Comparison of ENCODE assay signal across 17 cellular contexts in the genomic region with DNA sequence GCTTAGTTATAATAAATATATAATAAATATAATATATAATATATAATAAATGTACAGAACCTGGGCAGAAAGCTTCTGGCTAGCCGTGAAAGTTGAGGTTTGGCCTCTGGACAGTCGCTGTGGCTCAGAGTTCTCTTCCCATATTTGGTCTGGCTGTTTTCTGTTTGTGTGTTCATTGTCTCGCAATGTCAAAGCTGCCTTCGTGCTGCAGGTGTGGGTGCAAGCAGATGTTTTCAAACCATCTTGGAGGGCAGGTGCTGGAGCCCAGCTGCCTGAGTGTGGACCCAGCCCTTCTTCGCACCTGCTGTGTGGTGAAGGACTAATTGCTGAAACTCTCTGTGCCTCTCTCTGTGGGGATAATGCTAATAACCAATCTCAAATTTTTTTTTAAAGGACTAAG. TPM values are rescaled to one million over a fixed set of nuclear protein-coding genes. Genes with fewer than 3 reads are reported as not detected.
DNase-seq lines count a peak whose midpoint lies in the region; ATAC-seq and TF ChIP-seq lines count a peak whose summit lies in the region.
"Had no signal": no experiment of that assay in that cellular context is flagged by ENCODE, and none has a peak within 500 bp of the region (broad histone marks: within the 10 kb centered on the region; RNA-seq: fewer than 3 reads in every experiment).

No MANE protein-coding gene starts in this region.

- H3K4me2 ChIP-seq in MM.1S (ENCODE audit: low read depth, low read length) = no peak overlapping the region
- H3K4me2 ChIP-seq in PC-9 = peak overlapping the region; percentile 87

- H3K9ac ChIP-seq in MM.1S (ENCODE audit: low read length) = no peak overlapping the region

- peak overlapping the region; percentile 29 for H3K27ac Mint-ChIP-seq in activated T-cell treated with anti-CD3 and anti-CD28 coated beads, Interleukin-2, amount 50 U/mL, for 24 hours

- intact Hi-C loops in PC-9 (cut with micrococcal nuclease; ENCODE audit: unreplicated experiment) (loop anchor here (1.0 to 10.0 kb wide), 2 partner anchors 10 to 125 kb away; a partner anchor contains a TSS), thyroid gland (cut with DNase I) (no loop called here)

- H3K36me3 ChIP-seq in MM.1S (replicated peaks; ENCODE audit: insufficient read depth, low read length) (peaks cover under 1% of the 10 kb centered on the region; the same call in 1 of the 2 replicates), PC-9 (ENCODE audit: low read depth) (0 out of 2 replicates have a peak, but pooled peaks cover 5% of the 10 kb centered on the region), thyroid gland (no peaks in the 10 kb centered on the region)
- H3K36me3 ChIP-seq: prostate gland had no signal

- H3F3A ChIP-seq in MM.1S (ENCODE audit: insufficient read depth, low read length) = peaks cover 73% of the 10 kb centered on the region
- H3F3A ChIP-seq in PC-9 (ENCODE audit: insufficient read depth, low read depth) = peaks cover 79% of the 10 kb centered on the region

- TF ChIP-seq POLR2A in thyroid gland (IDR thresholded peaks at IDR 0.05) = no peak

- H3K36me3 Mint-ChIP-seq in activated T-cell treated with anti-CD3 and anti-CD28 coated beads, Interleukin-2, amount 50 U/mL, for 24 hours (ENCODE audit: low read depth) = peaks cover 9% of the 10 kb centered on the region

- H3K4me3 ChIP-seq in MM.1S (ENCODE audit: low read length) (no peak overlapping the region), PC-9 (peak overlapping the region; percentile 57), skin epidermis (no peak overlapping the region), thyroid gland (replicated peaks in 1 of 3) (no peak overlapping the region)
- H3K4me3 ChIP-seq: gastrocnemius medialis, prostate gland had no signal

- H3K79me2 ChIP-seq in MM.1S (ENCODE audit: low read length) = peaks cover 23% of the 10 kb centered on the region
- peaks cover 41% of the 10 kb centered on the region for H3K79me2 ChIP-seq in PC-9 (ENCODE audit: low read depth)

- no TSS peak for BruUV-seq in PC-9 (replicated peaks; lab: Mats Ljungman, UMichigan)

- DNase-seq in activated T-cell treated with anti-CD3 and anti-CD28 coated beads, Interleukin-2, amount 50 U/mL, for 24 hours = no peak
- no peak for DNase-seq in activated T-cell treated with anti-CD3 and anti-CD28 coated beads for 4 hours
- DNase-seq in MM.1S = peak; percentile 98
- DNase-seq in PC-9 = no peak
- DNase-seq in thyroid gland = no peak
- DNase-seq: activated CD4-positive, alpha-beta T cell treated with anti-CD3 and anti-CD28 coated beads, Interleukin-2, amount 10 ng/mL, durations not matched to agents 7 days and 5 days; activated effector memory CD4-positive, alpha-beta T cell treated with Interleukin-2 at 50 U/mL for 16 hours; anterior cingulate cortex; gastrocnemius medialis; left ventricle myocardium superior; NCI-H1694; NK-92 treated with Interleukin-12 subunit alpha and Interleukin-12 subunit beta, amount 100 ng/mL, for 24 hours; Right ventricle myocardium superior had no signal

- H3K4me1 Mint-ChIP-seq in activated T-cell treated with anti-CD3 and anti-CD28 coated beads, Interleukin-2, amount 50 U/mL, for 24 hours (ENCODE audit: low read depth) = peaks cover 59% of the 10 kb centered on the region

- H3K9me3 ChIP-seq in MM.1S (replicated peaks; ENCODE audit: insufficient read depth, low read length) = no peaks in the 10 kb centered on the region
- H3K9me3 ChIP-seq in PC-9 (ENCODE audit: insufficient read depth, low read depth) = no peaks in the 10 kb centered on the region
- H3K9me3 ChIP-seq in thyroid gland = no peaks in the 10 kb centered on the region
- H3K9me3 ChIP-seq: gastrocnemius medialis, prostate gland had no signal

- no peak overlapping the region for H2AFZ ChIP-seq in MM.1S (ENCODE audit: low read length)
- no peak overlapping the region for H2AFZ ChIP-seq in PC-9

- no peaks in the 10 kb centered on the region for H3K9me3 Mint-ChIP-seq in activated T-cell treated with anti-CD3 and anti-CD28 coated beads, Interleukin-2, amount 50 U/mL, for 24 hours
- H3K9me3 Mint-ChIP-seq: activated CD4-positive, alpha-beta T cell treated with anti-CD3 and anti-CD28 coated beads, Interleukin-2, amount 10 ng/mL, durations not matched to agents 7 days and 5 days had no signal

- peaks cover 67% of the 10 kb centered on the region for H3K4me1 ChIP-seq in MM.1S (ENCODE audit: low read length)
- peaks cover 68% of the 10 kb centered on the region for H3K4me1 ChIP-seq in PC-9 (replicated peaks; ENCODE audit: insufficient read depth)
- H3K4me1 ChIP-seq in thyroid gland = peaks cover 7 to 8% of the 10 kb centered on the region in 2 donors
- H3K4me1 ChIP-seq: prostate gland had no signal

- H3K4me3 Mint-ChIP-seq in activated T-cell treated with anti-CD3 and anti-CD28 coated beads, Interleukin-2, amount 50 U/mL, for 24 hours = no peak overlapping the region

- H3K27me3 ChIP-seq in MM.1S (replicated peaks; ENCODE audit: insufficient read depth, low read length) (no peaks in the 10 kb centered on the region), PC-9 (ENCODE audit: insufficient read depth, low read depth) (no peaks in the 10 kb centered on the region), thyroid gland (no peaks in the 10 kb centered on the region)
- H3K27me3 ChIP-seq: gastrocnemius medialis had no signal

- POLR2A ChIA-PET in PC-9 (lab: Charles Lee; ENCODE audit: unreplicated experiment) = no interaction called here

- H3K9me2 ChIP-seq in MM.1S (replicated peaks; ENCODE audit: insufficient read depth, low read length) = no peaks in the 10 kb centered on the region
- no peaks in the 10 kb centered on the region for H3K9me2 ChIP-seq in PC-9 (ENCODE audit: insufficient read depth)

- peaks cover 1% of the 10 kb centered on the region; the same call in 1 of the 2 replicates for H4K20me1 ChIP-seq in MM.1S (ENCODE audit: insufficient read depth, low read length)
- peaks cover 3% of the 10 kb centered on the region; the same call in 1 of the 2 replicates for H4K20me1 ChIP-seq in PC-9 (ENCODE audit: insufficient read depth)

- WGBS in thyroid gland, 2 donors = 86 to 87% methylated on average over 5 of the region's 5 CpGs

- TF ChIP-seq CTCF in MM.1S (IDR thresholded peaks at IDR 0.05; ENCODE audit: low read length) (no peak), PC-9 (conservative IDR thresholded peaks at IDR 0.05) (no peak), thyroid gland (IDR thresholded peaks at IDR 0.05) (no peak)

- CTCF ChIA-PET in PC-9 (lab: Charles Lee) = interaction anchor here (1.5 kb wide), 1 partner anchor 10 kb away, joined by 6 read pairs; a partner anchor contains a TSS

- no peak for ATAC-seq in HG03108 (IDR thresholded peaks at IDR 0.05; ENCODE audit: unreplicated experiment)
- no peak for ATAC-seq in esophagus mucosa
- ATAC-seq: gastrocnemius medialis, left ventricle myocardium superior had no signal

- peak overlapping the region; percentile 65; the same call in 1 of the 2 replicates for H3K27ac ChIP-seq in MM.1S (ENCODE audit: low read length)
- peak overlapping the region; percentile 100 for H3K27ac ChIP-seq in PC-9
- peak overlapping the region in 11 of 21 experiments; percentile 7 to 81 (median 55) for H3K27ac ChIP-seq in skin epidermis
- H3K27ac ChIP-seq in thyroid gland = no peak overlapping the region
- H3K27ac ChIP-seq: gastrocnemius medialis, prostate gland had no signal

- H3K27me3 Mint-ChIP-seq in activated T-cell treated with anti-CD3 and anti-CD28 coated beads, Interleukin-2, amount 50 U/mL, for 24 hours = no peaks in the 10 kb centered on the region
- H3K27me3 Mint-ChIP-seq: activated CD4-positive, alpha-beta T cell treated with anti-CD3 and anti-CD28 coated beads, Interleukin-2, amount 10 ng/mL, durations not matched to agents 7 days and 5 days had no signal

RNA-seq across cellular contexts. Expression of a gene that starts 3.6 kb away (rescaled TPM):
- total RNA-seq in PC-9 (2021) (88.5 and 136 TPM in 2 replicates), thyroid gland (10 to 100 TPM in 3 of 4 donors, 1 to 10 TPM in 1; 9.1 to 32.4 (median 14.5) TPM), esophagus mucosa (2,371 TPM)

RNA-seq across cellular contexts. Expression of a gene that starts 9.7 kb away (rescaled TPM):
- total RNA-seq in PC-9 (2021) = 24.9 and 28.0 TPM in 2 replicates
- 10 to 100 TPM; 11.0 to 20.1 (median 18.7) TPM for total RNA-seq in thyroid gland
- total RNA-seq in esophagus mucosa = 30.8 TPM

Comparison
In these comparisons a context has a peak if more than half of its experiments do, and no peak if none do; other contexts are left out.
1. H3K27ac ChIP-seq: peak in MM.1S (single experiment), PC-9 (single experiment) and skin epidermis (11 of 21); none in thyroid gland (0 of 3).
2. RNA of a gene that starts 3.6 kb away (total RNA-seq): 2,371 TPM in esophagus mucosa (single experiment); 88.5 to 136 TPM in PC-9 and 9.1 to 32.4 TPM in thyroid gland; every median in the first group is over 10 times any median in the second.